In genomic region chr14:78863143-78863542, GRCh38 we compare ENCODE assay signal across 8 cellular contexts.
A peak's percentile ranks its signal among the peaks of the same experiment; 100 is the strongest.
DNase-seq lines count a peak whose midpoint lies in the region; ATAC-seq and TF ChIP-seq lines count a peak whose summit lies in the region.

No MANE protein-coding gene starts in this region.

- H3K27ac ChIP-seq in iPS DF 6.9 (ENCODE audit: low read length): no peak overlapping the region

- TF ChIP-seq POLR2A in GM18505 (IDR thresholded peaks at IDR 0.05; ENCODE audit: borderline replicate concordance, extremely low read depth, insufficient read depth, insufficient read length): no peak

- DNase-seq in COLO829 (ENCODE audit: low spot score): peak; percentile 29
- DNase-seq in UCSD-AML1 (lab: John Stamatoyannopoulos, UW; ENCODE audit: unreplicated experiment): peak; percentile 25
- DNase-seq in iPS DF 6.9 (ENCODE audit: low read depth, low spot score): peak; percentile 41
- DNase-seq in stimulated activated CD8-positive, alpha-beta memory T cell treated with anti-CD3 and anti-CD28 coated beads, Interleukin-4, amount 100 ng/mL, for 48 hours: no peak
- no peak for DNase-seq in NCI-H345 (lab: John Stamatoyannopoulos, UW)

- no peaks in the 10 kb centered on the region for H3K27me3 ChIP-seq in iPS DF 6.9 (ENCODE audit: control insufficient read depth, insufficient read depth, low read length)

- no peaks in the 10 kb centered on the region for H3K9me3 ChIP-seq in iPS DF 6.9 (ENCODE audit: control insufficient read depth, insufficient read depth, low read length)

- WGBS in iPS DF 6.9 (ENCODE audit: insufficient coverage, insufficient read length): no CpG with 5 or more reads among the region's 4 CpGs

- ATAC-seq in HG02938 (IDR thresholded peaks at IDR 0.05; ENCODE audit: unreplicated experiment) (peak; percentile 58), GM21367 (IDR thresholded peaks at IDR 0.05; ENCODE audit: unreplicated experiment) (no peak), GM18505 (IDR thresholded peaks at IDR 0.05; ENCODE audit: unreplicated experiment) (no peak)

- no peaks in the 10 kb centered on the region for H3K4me1 ChIP-seq in iPS DF 6.9 (ENCODE audit: control insufficient read depth, insufficient read depth, low read length)

- no peak overlapping the region for H3K4me3 ChIP-seq in iPS DF 6.9 (ENCODE audit: low read length)

- H3K36me3 ChIP-seq in iPS DF 6.9 (ENCODE audit: control insufficient read depth, insufficient read depth, low read length): no peaks in the 10 kb centered on the region

Comparison
In these comparisons a context has a peak if more than half of its experiments do, and no peak if none do; other contexts are left out.
1. DNase-seq: peak in COLO829 (single experiment), UCSD-AML1 (single experiment) and iPS DF 6.9 (single experiment); none in stimulated activated CD8-positive, alpha-beta memory T cell treated with anti-CD3 and anti-CD28 coated beads, Interleukin-4, amount 100 ng/mL, for 48 hours (single experiment) and NCI-H345 (single experiment).